In the genomic region with DNA sequence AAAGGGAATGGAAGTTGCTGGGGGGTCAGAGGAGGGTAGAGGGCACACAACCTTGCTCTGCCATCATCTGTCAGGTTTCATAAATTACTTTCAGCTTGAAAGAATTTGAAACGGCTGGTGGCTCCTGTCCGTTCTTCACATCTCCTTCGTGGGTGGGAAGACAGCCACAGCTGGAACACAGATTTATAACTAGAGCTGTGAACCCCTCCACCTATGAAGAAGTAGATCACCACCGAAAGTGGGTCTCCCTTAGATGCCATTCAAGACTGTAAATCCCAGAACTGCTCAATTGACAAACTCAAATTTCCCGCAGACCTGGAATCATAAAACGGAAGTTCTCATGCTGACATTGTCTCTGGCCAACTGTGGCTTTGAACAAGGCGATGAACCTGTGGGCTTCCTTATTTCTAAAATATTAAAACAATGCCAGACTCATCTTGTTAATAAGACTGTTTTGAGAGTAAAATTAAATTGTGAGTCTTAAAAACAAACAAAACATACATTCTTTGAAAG, we compare ENCODE assay signal across 19 cellular contexts.
DNase-seq lines count a peak whose midpoint lies in the region; ATAC-seq and TF ChIP-seq lines count a peak whose summit lies in the region.
"Had no signal": no experiment of that assay in that cellular context is flagged by ENCODE, and none has a peak within 500 bp of the region (broad histone marks: within the 10 kb centered on the region; RNA-seq: fewer than 3 reads in every experiment).

No MANE protein-coding gene starts in this region.

- peaks cover 0 to 4% of the 10 kb centered on the region in 2 donors for H3K4me1 ChIP-seq in mucosa of rectum (ENCODE audit: control insufficient read depth in 2 of 2, insufficient read depth in 2 of 2, low read length in 2 of 2)

- no peaks in the 10 kb centered on the region for H3K36me3 Mint-ChIP-seq in effector memory CD8-positive, alpha-beta T cell (ENCODE audit: insufficient read depth)
- H3K36me3 Mint-ChIP-seq: CD4-positive, CD25-positive, alpha-beta regulatory T cell had no signal

- H3K27ac ChIP-seq in VCaP: peak overlapping the region; percentile 43
- H3K27ac ChIP-seq in mucosa of rectum (ENCODE audit: low read depth in 2 of 2, low read length in 2 of 2): no peak overlapping the region

- H3K4me3 Mint-ChIP-seq in effector memory CD8-positive, alpha-beta T cell: no peak overlapping the region
- H3K4me3 Mint-ChIP-seq: B cell; CD4-positive, CD25-positive, alpha-beta regulatory T cell had no signal

- H3K9me3 ChIP-seq in mucosa of rectum (ENCODE audit: control insufficient read depth in 2 of 2, low read length in 2 of 2): no peaks in the 10 kb centered on the region
- H3K9me3 ChIP-seq: HAP-1 had no signal

- H3K9me3 Mint-ChIP-seq in effector memory CD8-positive, alpha-beta T cell: peaks cover 8 to 14% of the 10 kb centered on the region in 2 donors

- no peaks in the 10 kb centered on the region for H3K27me3 ChIP-seq in mucosa of rectum (ENCODE audit: control insufficient read depth in 2 of 2, insufficient read depth in 2 of 2, low read length in 2 of 2)

- intact Hi-C loops in left colon (cut with DNase I, micrococcal nuclease): no loop called here

- peak; percentile 49 for ATAC-seq in left colon
- ATAC-seq in GM18519 (IDR thresholded peaks at IDR 0.05; ENCODE audit: low FRiP score, unreplicated experiment): no peak
- no peak for ATAC-seq in GM18511 (IDR thresholded peaks at IDR 0.05; ENCODE audit: unreplicated experiment)
- no peak for ATAC-seq in effector memory CD8-positive, alpha-beta T cell (replicated peaks)

- no peaks in the 10 kb centered on the region for H3K4me1 Mint-ChIP-seq in effector memory CD8-positive, alpha-beta T cell (ENCODE audit: low read depth in 2 of 2)
- H3K4me1 Mint-ChIP-seq: B cell; CD4-positive, CD25-positive, alpha-beta regulatory T cell had no signal

- H3K36me3 ChIP-seq in mucosa of rectum (ENCODE audit: control insufficient read depth in 2 of 2, insufficient read depth in 2 of 2, low read length in 2 of 2): no peaks in the 10 kb centered on the region
- H3K36me3 ChIP-seq: HAP-1 had no signal

- H3K27me3 Mint-ChIP-seq in effector memory CD8-positive, alpha-beta T cell: no peaks in the 10 kb centered on the region
- H3K27me3 Mint-ChIP-seq: B cell; CD4-positive, CD25-positive, alpha-beta regulatory T cell had no signal

- DNase-seq in left colon (no peak), T-helper 9 cell (no peak)
- DNase-seq in effector memory CD8-positive, alpha-beta T cell: no peak
- DNase-seq: CD4-positive, CD25-positive, alpha-beta regulatory T cell; DMS79 treated with DMSO at 0.1 percent for 48 hours; KBM-7; MV-4-11; NCI-H1417 treated with DMSO at 0.1 percent for 48 hours; NCI-H1930; NCI-H69; NK-92 treated with Interleukin-12 subunit alpha and Interleukin-12 subunit beta, amount 100 ng/mL, for 24 hours; RPMI8226; SIG-M5 had no signal

- H3K27ac Mint-ChIP-seq in effector memory CD8-positive, alpha-beta T cell: no peak overlapping the region
- H3K27ac Mint-ChIP-seq: B cell; CD4-positive, CD25-positive, alpha-beta regulatory T cell had no signal

- H3K9ac ChIP-seq in mucosa of rectum (ENCODE audit: low read depth in 1 of 2, low read length in 2 of 2): no peak overlapping the region

- H3K4me3 ChIP-seq in mucosa of rectum (ENCODE audit: low read length in 2 of 2): peak overlapping the region; percentile 37 to 38
- H3K4me3 ChIP-seq: HAP-1 had no signal

- TF ChIP-seq CTCF in VCaP (conservative IDR thresholded peaks at IDR 0.05): no peak
